ENCODE assay signal across 29 cellular contexts in genomic region chr2:162086904-162087303, GRCh38. TPM values are rescaled to one million over a fixed set of nuclear protein-coding genes. Genes with fewer than 3 reads are reported as not detected.
DNase-seq lines count a peak whose midpoint lies in the region; ATAC-seq and TF ChIP-seq lines count a peak whose summit lies in the region.
"Had no signal": no experiment of that assay in that cellular context is flagged by ENCODE, and none has a peak within 500 bp of the region (broad histone marks: within the 10 kb centered on the region; RNA-seq: fewer than 3 reads in every experiment).

No MANE protein-coding gene starts in this region.

- peak; percentile 47 for ATAC-seq in foreskin keratinocyte
- ATAC-seq in body of pancreas: no peak
- ATAC-seq in esophagus mucosa: no peak
- ATAC-seq: gastroesophageal sphincter; GM12878; HCT116; left lobe of liver; sciatic nerve; stimulated activated naive CD8-positive, alpha-beta T cell treated with anti-CD3 and anti-CD28 coated beads, Interleukin-15, amount 100 ng/mL, for 72 hours had no signal

- H3K79me2 ChIP-seq in GM23248 (ENCODE audit: insufficient read depth): no peaks in the 10 kb centered on the region

- DNase-seq in AG08395 (ENCODE audit: low spot score) (peak; percentile 51), GM23248 (peak; percentile 89), amniotic epithelial cell (ENCODE audit: low read depth) (peak; percentile 64), foreskin keratinocyte (peak in 1 of 2 donors; percentile 68), body of pancreas (no peak), NCI-H2171 (lab: John Stamatoyannopoulos, UW) (no peak)
- no peak for DNase-seq in activated CD4-positive, alpha-beta T cell treated with anti-CD3 and anti-CD28 coated beads, Interleukin-2, amount 50 U/mL, for 4 hours
- DNase-seq: ACHN; activated CD4-positive, alpha-beta T cell treated with anti-CD3 and anti-CD28 coated beads, Interleukin-2, amount 10 ng/mL, durations not matched to agents 24 days and 14 days; activated naive CD4-positive, alpha-beta T cell treated with Interleukin-2 at 50 U/mL for 16 hours; activated T-cell treated with anti-CD3 and anti-CD28 coated beads, Interleukin-2, amount 50 U/mL, for 48 hours; brain microvascular endothelial cell; C1 segment of cervical spinal cord; DMS79 treated with DMSO at 0.1 percent for 48 hours; hippocampal formation; immature natural killer cell; Karpas-422; NCI-H146; NCI-H510A; Right ventricle myocardium superior; stimulated activated naive CD8-positive, alpha-beta T cell treated with anti-CD3 and anti-CD28 coated beads, Interleukin-15, amount 100 ng/mL, for 72 hours; uterus had no signal

- peak overlapping the region; percentile 77 for H3K27ac ChIP-seq in GM23248
- H3K27ac ChIP-seq in foreskin keratinocyte: peak overlapping the region; percentile 36
- H3K27ac ChIP-seq in body of pancreas: no peak overlapping the region
- H3K27ac ChIP-seq: brain microvascular endothelial cell, gastroesophageal sphincter, HL-60, uterus had no signal

- H3F3A ChIP-seq in GM23248 (ENCODE audit: insufficient read depth): peaks cover 56% of the 10 kb centered on the region

- in situ Hi-C loops in GM23248 (cut with MboI): no loop called here

- 0 to 3% methylated on average over 2 of the region's 2 CpGs for WGBS in GM23248 (ENCODE audit: low coverage in 1 of 2, low lambda C conversion rate in 2 of 2, missing lambda C conversion rate in 2 of 2), 2 experiments
- 69 to 80% methylated on average over 2 of the region's 2 CpGs for WGBS in body of pancreas, 2 donors

- H2AFZ ChIP-seq in GM23248: no peak overlapping the region

- H3K4me3 ChIP-seq in GM23248 (no peak overlapping the region), body of pancreas (no peak overlapping the region)
- H3K4me3 ChIP-seq: gastroesophageal sphincter, GM12878, uterus had no signal

- intact Hi-C loops in body of pancreas (cut with DNase I): no loop called here

- H3K36me3 ChIP-seq in GM23248 (ENCODE audit: low read depth) (no peaks in the 10 kb centered on the region), body of pancreas (replicated peaks in 1 of 2; ENCODE audit: insufficient read depth in 1 of 2, low read depth in 2 of 2) (no peaks in the 10 kb centered on the region)
- H3K36me3 ChIP-seq: brain microvascular endothelial cell, gastroesophageal sphincter, uterus had no signal

- H3K9ac ChIP-seq in GM23248: no peak overlapping the region

- peak overlapping the region; percentile 63 for H3K4me2 ChIP-seq in GM23248 (ENCODE audit: unreplicated experiment)

- TF ChIP-seq CTCF in foreskin keratinocyte (conservative IDR thresholded peaks at IDR 0.05): no peak
- no peak for TF ChIP-seq CTCF in body of pancreas (IDR thresholded peaks at IDR 0.05)

- no peaks in the 10 kb centered on the region for H4K20me1 ChIP-seq in GM23248 (ENCODE audit: insufficient read depth)

- no peaks in the 10 kb centered on the region for H3K9me3 ChIP-seq in GM23248 (ENCODE audit: low read depth)
- H3K9me3 ChIP-seq in body of pancreas: no peaks in the 10 kb centered on the region
- H3K9me3 ChIP-seq: gastroesophageal sphincter, uterus had no signal

- H3K4me1 ChIP-seq in GM23248 (ENCODE audit: insufficient read depth) (peaks cover 76% of the 10 kb centered on the region), foreskin keratinocyte (peaks cover 44% of the 10 kb centered on the region), body of pancreas (no peaks in the 10 kb centered on the region)
- H3K4me1 ChIP-seq: gastroesophageal sphincter, uterus had no signal

- H3K27me3 ChIP-seq in GM23248 (replicated peaks; ENCODE audit: insufficient read depth) (no peaks in the 10 kb centered on the region), foreskin keratinocyte (no peaks in the 10 kb centered on the region), body of pancreas (no peaks in the 10 kb centered on the region)
- H3K27me3 ChIP-seq: brain microvascular endothelial cell, gastroesophageal sphincter, uterus had no signal

- TF ChIP-seq POLR2A in body of pancreas (IDR thresholded peaks at IDR 0.05): no peak

- H3K9me2 ChIP-seq in GM23248 (ENCODE audit: insufficient read depth): no peaks in the 10 kb centered on the region; the same call in 1 of the 2 replicates

RNA-seq across cellular contexts. Expression of gene DPP4, which starts 12.9 kb away (rescaled TPM):
- total RNA-seq in GM23248 (2014; rRNA removed; shearing (Covaris generic)): 33.5 and 39.9 TPM in 2 replicates
- polyA plus RNA-seq in GM23248 (2016; fragmentation: Nextera tagmentation; extraction: Ambion mirVana) (30.1 and 31.6 TPM in 2 replicates), foreskin keratinocyte (0.43 and 1.00 TPM in 2 replicates)
- total RNA-seq in foreskin keratinocyte (0.99 and 2.8 TPM in 2 replicates), body of pancreas (1 to 10 TPM in 1 of 2 donors, under 1 TPM in 1; 0.99 to 7.5 TPM), esophagus mucosa (0.56 TPM)

Comparison
In these comparisons a context has a peak if more than half of its experiments do, and no peak if none do; other contexts are left out.
1. DNase-seq: peak in AG08395 (single experiment), GM23248 (single experiment) and amniotic epithelial cell (single experiment); none in body of pancreas (0 of 4), NCI-H2171 (single experiment) and activated CD4-positive, alpha-beta T cell treated with anti-CD3 and anti-CD28 coated beads, Interleukin-2, amount 50 U/mL, for 4 hours (0 of 2).
2. H3K27ac ChIP-seq: peak in GM23248 (single experiment) and foreskin keratinocyte (single experiment); none in body of pancreas (0 of 4).